ENCODE assay signal across 2 cellular contexts in genomic region chr16:1238903-1239302, GRCh38.
TF ChIP-seq lines count a peak whose summit lies in the region.

No MANE protein-coding gene starts in this region.

TF ChIP-seq in HEK293, 187 proteins besides CTCF, POLR2A, EP300 and RAD21:
- TF ChIP-seq KLF10 (tag by site-specific recombination; IDR thresholded peaks at IDR 0.05) (peak; percentile 63; the same call in 1 of the 2 replicates), SP2 (tag by site-specific recombination; IDR thresholded peaks at IDR 0.05) (peak; percentile 18; the same call in 1 of the 2 replicates)

TF ChIP-seq in K562, 482 proteins besides CTCF, POLR2A, EP300 and RAD21:
- TF ChIP-seq NFYB (IDR thresholded peaks at IDR 0.05; ENCODE audit: extremely low read depth, insufficient read length): peak; percentile 32
